ENCODE assay signal across 9 cellular contexts in genomic region chr22:40415531-40416266, GRCh38. TPM values are rescaled to one million over a fixed set of nuclear protein-coding genes. Genes with fewer than 3 reads are reported as not detected.
DNase-seq lines count a peak whose midpoint lies in the region; ATAC-seq, FAIRE-seq and TF ChIP-seq lines count a peak whose summit lies in the region.
"Had no signal": no experiment of that assay in that cellular context is flagged by ENCODE, and none has a peak within 500 bp of the region (broad histone marks: within the 10 kb centered on the region; RNA-seq: fewer than 3 reads in every experiment).

No MANE protein-coding gene starts in this region.

- ATAC-seq in HG03097 (IDR thresholded peaks at IDR 0.05; ENCODE audit: low FRiP score, unreplicated experiment) (no peak), gastroesophageal sphincter (no peak), GM19035 (IDR thresholded peaks at IDR 0.05; ENCODE audit: unreplicated experiment) (no peak)

- H3K4me3 ChIP-seq in H1 (ENCODE audit: extremely low read depth in 1 of 4, insufficient read depth in 2 of 4, low read depth in 3 of 4, low read length in 4 of 4) (no peak overlapping the region), spleen (peak overlapping the region in 2 of 8 donors; percentile 4 to 40), gastroesophageal sphincter (no peak overlapping the region)

- TF ChIP-seq RAD21 in H1 (IDR thresholded peaks at IDR 0.05 in 1 of 2, conservative IDR thresholded peaks at IDR 0.05 in 1 of 2; ENCODE audit: low read depth in 2 of 2, low read length in 2 of 2), result no peak

- H3K27ac ChIP-seq in H1 (ENCODE audit: low read depth, low read length) (no peak overlapping the region; the same call in 1 of the 2 replicates), spleen (peak overlapping the region; percentile 45 to 87 (median 78)), gastroesophageal sphincter (peak overlapping the region in 2 of 4 donors; percentile 32 to 52)

- H3K27me3 Mint-ChIP-seq in activated CD4-positive, alpha-beta T cell treated with anti-CD3 and anti-CD28 coated beads, Interleukin-2, amount 10 ng/mL, durations not matched to agents 24 days and 14 days, result no peaks in the 10 kb centered on the region

- no peaks in the 10 kb centered on the region for H3K9me3 ChIP-seq in H1 (ENCODE audit: insufficient read depth in 2 of 2, low read depth in 1 of 2, low read length in 1 of 2)
- H3K9me3 ChIP-seq in spleen, result no peaks in the 10 kb centered on the region
- no peaks in the 10 kb centered on the region for H3K9me3 ChIP-seq in gastroesophageal sphincter

- TF ChIP-seq EP300 in H1 (IDR thresholded peaks at IDR 0.05; ENCODE audit: borderline replicate concordance in 1 of 2, low read depth in 2 of 2, low read length in 2 of 2), result no peak
- TF ChIP-seq EP300 in gastroesophageal sphincter (IDR thresholded peaks at IDR 0.05), result no peak

- no peaks in the 10 kb centered on the region for H3K79me1 ChIP-seq in H1 (ENCODE audit: low read depth, low read length)

- no peak overlapping the region for H4K5ac ChIP-seq in H1 (ENCODE audit: insufficient read length, low read depth, low read length)

- POLR2A ChIA-PET in H1 (lab: Charles Lee; ENCODE audit: partially characterized antibody), result interaction anchor here (0.6 to 2.0 kb wide), 9 partner anchors 9 to 452 kb away, joined by 3 to 8 read pairs (median 3); partner anchors contain the start of gene SGSM3

- no peak overlapping the region for H4K91ac ChIP-seq in H1 (replicated peaks; ENCODE audit: insufficient read length, low read length)

- DNase-seq in activated CD4-positive, alpha-beta T cell treated with anti-CD3 and anti-CD28 coated beads, Interleukin-2, amount 10 ng/mL, durations not matched to agents 24 days and 14 days, result no peak
- DNase-seq in activated CD4-positive, alpha-beta T cell treated with anti-CD3 and anti-CD28 coated beads for 4 hours, result no peak
- DNase-seq in NCI-H69 (lab: John Stamatoyannopoulos, UW) (peak; percentile 33), H1 (ENCODE audit: low read depth in 1 of 2, low spot score in 2 of 2) (no peak), spleen (peak; percentile 89)

- no peak overlapping the region for H2BK120ac ChIP-seq in H1 (replicated peaks; ENCODE audit: low read depth, low read length)

- H3K9ac ChIP-seq in H1 (replicated peaks in 1 of 4; ENCODE audit: extremely low read depth in 1 of 4, low read depth in 3 of 4, low read length in 3 of 4), result no peak overlapping the region

- TF ChIP-seq CTCF in H1 (IDR thresholded peaks at IDR 0.05; ENCODE audit: control extremely low read depth in 1 of 3, insufficient read depth in 1 of 3, low read depth in 1 of 3, low read length in 3 of 3), result no peak
- no peak for TF ChIP-seq CTCF in spleen (IDR thresholded peaks at IDR 0.05 in 8 of 11, conservative IDR thresholded peaks at IDR 0.05 in 3 of 11)
- no peak for TF ChIP-seq CTCF in gastroesophageal sphincter (IDR thresholded peaks at IDR 0.05)

- H2BK20ac ChIP-seq in H1 (ENCODE audit: low read length), result no peak overlapping the region

- FAIRE-seq in H1 (lab: Jason Lieb, UNC), result no peak
- FAIRE-seq: keratinocyte had no signal

- H3K36me3 Mint-ChIP-seq in activated CD4-positive, alpha-beta T cell treated with anti-CD3 and anti-CD28 coated beads, Interleukin-2, amount 10 ng/mL, durations not matched to agents 24 days and 14 days (ENCODE audit: low read depth), result peaks cover 41% of the 10 kb centered on the region

- no peak overlapping the region for H3K4me3 Mint-ChIP-seq in activated CD4-positive, alpha-beta T cell treated with anti-CD3 and anti-CD28 coated beads, Interleukin-2, amount 10 ng/mL, durations not matched to agents 24 days and 14 days

- no peaks in the 10 kb centered on the region for H3K79me2 ChIP-seq in H1 (ENCODE audit: control insufficient read depth in 1 of 2, insufficient read depth in 2 of 2, low read length in 2 of 2)

- no peak overlapping the region for H3K4me2 ChIP-seq in H1 (ENCODE audit: insufficient read depth in 1 of 2, low read depth in 2 of 2, low read length in 2 of 2)

- H3K27me3 ChIP-seq in H1 (replicated peaks in 1 of 4; ENCODE audit: control insufficient read depth in 3 of 4, extremely low read depth in 1 of 4, insufficient read depth in 3 of 4, low read length in 3 of 4) (no peaks in the 10 kb centered on the region), spleen (replicated peaks in 1 of 7) (no peaks in the 10 kb centered on the region), gastroesophageal sphincter (no peaks in the 10 kb centered on the region)

- peak overlapping the region; percentile 81 for H3K27ac Mint-ChIP-seq in activated CD4-positive, alpha-beta T cell treated with anti-CD3 and anti-CD28 coated beads, Interleukin-2, amount 10 ng/mL, durations not matched to agents 24 days and 14 days

- H4K20me1 ChIP-seq in H1 (replicated peaks in 1 of 2; ENCODE audit: control insufficient read depth in 1 of 2, insufficient read depth in 2 of 2, low read length in 2 of 2), result peaks cover 0 to 3% of the 10 kb centered on the region in 2 experiments

- CTCF ChIA-PET in H1 (lab: Charles Lee; ENCODE audit: partially characterized antibody), result interaction anchor here (0.6 to 2.1 kb wide), 4 partner anchors 12 to 230 kb away, joined by 3 to 9 read pairs (median 4); no protein-coding TSS in a partner anchor

- H3K18ac ChIP-seq in H1 (ENCODE audit: extremely low read depth, low read length), result no peak overlapping the region

- H3K36me3 ChIP-seq in H1 (ENCODE audit: control insufficient read depth in 2 of 4, insufficient read depth in 4 of 4, low read length in 3 of 4) (peaks cover 13 to 29% (median 25%) of the 10 kb centered on the region in 4 experiments; a peak in 7 of 8 replicates), spleen (peaks cover 0 to 99% (median 62%) of the 10 kb centered on the region in 6 donors), gastroesophageal sphincter (peaks cover 0 to 66% of the 10 kb centered on the region in 2 donors)

- no peaks in the 10 kb centered on the region for H3K9me3 Mint-ChIP-seq in activated CD4-positive, alpha-beta T cell treated with anti-CD3 and anti-CD28 coated beads, Interleukin-2, amount 10 ng/mL, durations not matched to agents 24 days and 14 days

- no peak overlapping the region for H3K4ac ChIP-seq in H1 (replicated peaks; ENCODE audit: insufficient read length, low read depth, low read length)

- intact Hi-C loops in activated CD4-positive, alpha-beta T cell treated with anti-CD3 and anti-CD28 coated beads, Interleukin-2, amount 10 ng/mL, durations not matched to agents 24 days and 14 days (cut with micrococcal nuclease), result no loop called here
- intact Hi-C loops in spleen (cut with DNase I; ENCODE audit: low total_unique reads), result no loop called here

- H2AFZ ChIP-seq in H1 (ENCODE audit: low read length), result no peak overlapping the region

- H3K23me2 ChIP-seq in H1 (ENCODE audit: low read depth, low read length), result no peaks in the 10 kb centered on the region

- TF ChIP-seq POLR2A in H1 (IDR thresholded peaks at IDR 0.05; ENCODE audit: control extremely low read depth in 1 of 2, low read depth in 2 of 2, low read length in 2 of 2), result no peak
- TF ChIP-seq POLR2A in spleen (IDR thresholded peaks at IDR 0.05), result no peak
- TF ChIP-seq POLR2A in gastroesophageal sphincter (IDR thresholded peaks at IDR 0.05), result no peak

- H2BK15ac ChIP-seq in H1 (ENCODE audit: low read length), result no peak overlapping the region

- H3K14ac ChIP-seq in H1 (ENCODE audit: insufficient read length), result no peak overlapping the region

- no peak overlapping the region for H2BK5ac ChIP-seq in H1 (ENCODE audit: low read depth, low read length)

- H3K23ac ChIP-seq in H1 (ENCODE audit: insufficient read length), result no peak overlapping the region

- WGBS in H1 (ENCODE audit: extremely low coverage in 1 of 2, insufficient coverage in 1 of 2, insufficient read length in 1 of 2, insufficient replicate concordance in 2 of 2, low coverage in 1 of 2, low lambda C conversion rate in 2 of 2, missing lambda C conversion rate in 1 of 2), 2 experiments, result 97% methylated on average over 19 of the region's 19 CpGs; no CpG with 5 or more reads in 1 of the 2 experiments
- 32 to 42% (median 37%) methylated on average over 19 of the region's 19 CpGs for WGBS in spleen, 5 donors
- WGBS in gastroesophageal sphincter (ENCODE audit: low coverage in 1 of 2), 2 donors, result 58 to 80% methylated on average over 5 to 10 of the region's 19 CpGs

- no peak overlapping the region for H3K56ac ChIP-seq in H1 (replicated peaks; ENCODE audit: insufficient read length, low read depth, low read length)

- no peak overlapping the region for H2BK12ac ChIP-seq in H1 (ENCODE audit: low read depth, low read length)

- peaks cover 18% of the 10 kb centered on the region for H3K4me1 Mint-ChIP-seq in activated CD4-positive, alpha-beta T cell treated with anti-CD3 and anti-CD28 coated beads, Interleukin-2, amount 10 ng/mL, durations not matched to agents 24 days and 14 days

- H3K4me1 ChIP-seq in H1 (replicated peaks in 1 of 4; ENCODE audit: control insufficient read depth in 3 of 4, insufficient read depth in 4 of 4, low read length in 3 of 4) (no peaks in the 10 kb centered on the region; a peak in 1 of 7 replicates), spleen (peaks cover 19 to 90% (median 71%) of the 10 kb centered on the region in 6 donors), gastroesophageal sphincter (peaks cover 0 to 30% (median 5%) of the 10 kb centered on the region in 3 donors)

- no peak overlapping the region for H2AK5ac ChIP-seq in H1 (ENCODE audit: low read depth, low read length)

- peak overlapping the region; percentile 57; the same call in 1 of the 2 replicates for H4K8ac ChIP-seq in H1 (ENCODE audit: extremely low read depth, insufficient read depth, low read length)

TF ChIP-seq in H1, 55 proteins besides CTCF, POLR2A, EP300 and RAD21:
- TF ChIP-seq HDAC6 (IDR thresholded peaks at IDR 0.05; ENCODE audit: low read depth, low read length) (no peak), SP4 (IDR thresholded peaks at IDR 0.05; ENCODE audit: low read length) (no peak)

RNA-seq across cellular contexts. Expression of gene SGSM3, which starts 45.3 kb away (rescaled TPM):
- 38.0 and 45.5 TPM in 2 replicates for total RNA-seq in activated CD4-positive, alpha-beta T cell treated with anti-CD3 and anti-CD28 coated beads, Interleukin-2, amount 10 ng/mL, durations not matched to agents 24 days and 14 days
- 51.5 and 53.8 TPM in 2 replicates for total RNA-seq in H1 (2021; fragmentation: NEBNext Ultra II Directional; extraction: Animal tissue kit (Norgen Biotek cat#: 25700))
- 59.5 and 94.8 TPM in 2 replicates for polyA plus RNA-seq in H1 (2011; rRNA removed)
- polyA plus RNA-seq in H1 (2011; cell fraction: cytosol; rRNA removed), result 80.8 TPM
- polyA plus RNA-seq in H1 (2011; cell fraction: nucleus; rRNA removed), result 475 TPM
- 44.2 to 80.3 TPM (median 66.4 TPM) in 4 replicates for polyA plus RNA-seq in H1 (2012, experiment 1 of 2)
- polyA plus RNA-seq in H1 (2012, experiment 2 of 2), result 45.6 TPM
- polyA plus RNA-seq in H1 (2013, experiment 1 of 2), result 34.8 TPM
- 32.9 TPM for polyA plus RNA-seq in H1 (2013, experiment 2 of 2)
- polyA minus RNA-seq in H1 (2011; rRNA and poly(A)+ RNA removed), result 30.5 and 31.3 TPM in 2 replicates
- 37.9 TPM for polyA minus RNA-seq in H1 (2011; cell fraction: cytosol; rRNA and poly(A)+ RNA removed)
- 83.9 TPM for polyA minus RNA-seq in H1 (2011; cell fraction: nucleus; rRNA and poly(A)+ RNA removed)
- 10 to 100 TPM; 56.3 to 99.3 (median 88.2) TPM for total RNA-seq in spleen
- polyA plus RNA-seq in spleen, result 100 to 1,000 TPM; 100 to 176 (median 161) TPM
- total RNA-seq in gastroesophageal sphincter, result 10 to 100 TPM; 36.6 to 46.3 (median 40.6) TPM

Comparison
In these comparisons a context has a peak if more than half of its experiments do, and no peak if none do; other contexts are left out.
1. DNase-seq: peak in NCI-H69 (single experiment) and spleen (single experiment); none in activated CD4-positive, alpha-beta T cell treated with anti-CD3 and anti-CD28 coated beads, Interleukin-2, amount 10 ng/mL, durations not matched to agents 24 days and 14 days (single experiment), activated CD4-positive, alpha-beta T cell treated with anti-CD3 and anti-CD28 coated beads for 4 hours (0 of 2) and H1 (0 of 2).